Comparison of ENCODE assay signal across 19 cellular contexts in the genomic region with DNA sequence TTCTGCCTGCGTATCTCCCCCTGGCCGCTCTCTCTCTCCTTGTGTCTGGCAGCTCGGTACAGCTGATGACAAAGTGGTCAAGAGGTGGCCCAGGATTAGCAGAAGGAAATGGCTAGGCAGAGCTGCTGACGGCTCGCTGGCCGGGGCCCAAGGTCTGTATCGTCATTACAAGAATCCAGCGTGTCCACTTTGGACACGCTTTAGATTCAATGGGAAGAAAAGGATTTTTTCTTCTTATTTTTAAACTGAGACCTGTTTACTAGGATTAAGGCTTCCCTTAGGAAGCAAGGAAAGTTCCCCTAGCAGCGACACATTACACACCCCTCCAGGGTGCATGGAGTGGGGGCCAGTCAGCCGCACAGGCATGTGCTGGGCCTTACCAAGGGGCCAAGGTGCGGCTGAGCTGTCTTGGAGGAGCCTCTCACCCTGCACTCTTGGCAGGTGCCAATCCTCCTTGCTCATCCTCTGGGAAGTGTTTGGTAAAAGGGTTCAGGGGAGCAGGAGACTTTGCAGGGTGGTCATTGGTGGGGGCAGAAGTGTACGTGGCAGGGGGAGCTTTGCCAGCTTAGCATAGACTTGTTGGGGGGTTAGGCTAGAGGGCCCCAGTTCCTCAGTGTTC.
DNase-seq lines count a peak whose midpoint lies in the region; ATAC-seq and TF ChIP-seq lines count a peak whose summit lies in the region.
"Had no signal": no experiment of that assay in that cellular context is flagged by ENCODE, and none has a peak within 500 bp of the region (broad histone marks: within the 10 kb centered on the region; RNA-seq: fewer than 3 reads in every experiment).

No MANE protein-coding gene starts in this region.

- H4K91ac ChIP-seq in neuronal stem cell (ENCODE audit: low read depth, low read length, poor library complexity) = no peak overlapping the region

- no peak overlapping the region for H3K9ac ChIP-seq in neuronal stem cell (ENCODE audit: low read depth, low read length, poor library complexity)

- no peak overlapping the region for H3K18ac ChIP-seq in neuronal stem cell (ENCODE audit: low read length)

- TF ChIP-seq CTCF in uterus (IDR thresholded peaks at IDR 0.05) = no peak

- peaks cover 3% of the 10 kb centered on the region for H3K79me1 ChIP-seq in neuronal stem cell (ENCODE audit: low read depth, low read length)

- H3K9me3 Mint-ChIP-seq in activated naive CD4-positive, alpha-beta T cell treated with anti-CD3 and anti-CD28 coated beads, Interleukin-2, amount 10 ng/mL, durations not matched to agents 7 days and 5 days = no peaks in the 10 kb centered on the region
- no peaks in the 10 kb centered on the region for H3K9me3 Mint-ChIP-seq in activated naive CD4-positive, alpha-beta T cell treated with anti-CD3 and anti-CD28 coated beads for 36 hours
- H3K9me3 Mint-ChIP-seq: activated CD4-positive, alpha-beta T cell treated with anti-CD3 and anti-CD28 coated beads, Interleukin-2, amount 10 ng/mL, durations not matched to agents 24 days and 14 days; CD8-positive, alpha-beta memory T cell; natural killer cell; type B pancreatic cell had no signal

- peaks cover 30% of the 10 kb centered on the region for H3K4me1 Mint-ChIP-seq in activated naive CD4-positive, alpha-beta T cell treated with anti-CD3 and anti-CD28 coated beads, Interleukin-2, amount 10 ng/mL, durations not matched to agents 7 days and 5 days
- H3K4me1 Mint-ChIP-seq in activated naive CD4-positive, alpha-beta T cell treated with anti-CD3 and anti-CD28 coated beads for 36 hours (ENCODE audit: low read depth) = peaks cover 11% of the 10 kb centered on the region
- H3K4me1 Mint-ChIP-seq: activated CD4-positive, alpha-beta T cell treated with anti-CD3 and anti-CD28 coated beads, Interleukin-2, amount 10 ng/mL, durations not matched to agents 24 days and 14 days; natural killer cell had no signal

- H3K27ac ChIP-seq in neuronal stem cell (replicated peaks; ENCODE audit: low read length) = no peak overlapping the region
- H3K27ac ChIP-seq in uterus = no peak overlapping the region
- H3K27ac ChIP-seq: lower lobe of right lung had no signal

- WGBS in neuronal stem cell (ENCODE audit: extremely low coverage in 2 of 2, insufficient read length in 2 of 2, insufficient replicate concordance in 1 of 2), 2 donors = no CpG with 5 or more reads among the region's 13 CpGs

- no peak overlapping the region for H3K4ac ChIP-seq in neuronal stem cell (ENCODE audit: low read length)

- no peaks in the 10 kb centered on the region for H3K9me3 ChIP-seq in neuronal stem cell (replicated peaks in 1 of 2; ENCODE audit: control insufficient read depth in 2 of 2, insufficient read depth in 1 of 2, low read depth in 1 of 2, low read length in 2 of 2)
- H3K9me3 ChIP-seq in uterus = no peaks in the 10 kb centered on the region
- H3K9me3 ChIP-seq: lower lobe of right lung had no signal

- H4K8ac ChIP-seq in neuronal stem cell (ENCODE audit: low read depth, low read length) = peak overlapping the region; percentile 24

- intact Hi-C loops in activated naive CD4-positive, alpha-beta T cell treated with anti-CD3 and anti-CD28 coated beads for 36 hours (cut with micrococcal nuclease) = no loop called here
- intact Hi-C loops in cardiac septum (cut with DNase I) (loop anchor here (2.0 to 10.0 kb wide), 2 partner anchors 46 to 142 kb away; no protein-coding TSS in a partner anchor), uterus (cut with DNase I; ENCODE audit: low total_unique reads) (no loop called here)

- DNase-seq in activated naive CD4-positive, alpha-beta T cell treated with anti-CD3 and anti-CD28 coated beads, Interleukin-2, amount 10 ng/mL, durations not matched to agents 7 days and 5 days = no peak
- no peak for DNase-seq in activated naive CD4-positive, alpha-beta T cell treated with anti-CD3 and anti-CD28 coated beads for 36 hours
- DNase-seq in cardiac septum (ENCODE audit: low spot score) (peak; percentile 90), neuronal stem cell (ENCODE audit: low spot score) (no peak), uterus (peak; percentile 9 to 45), middle frontal gyrus (ENCODE audit: extremely low spot score, low spot score) (no peak)
- DNase-seq: activated CD4-positive, alpha-beta T cell treated with anti-CD3 and anti-CD28 coated beads, Interleukin-2, amount 10 ng/mL, durations not matched to agents 24 days and 14 days; CD8-positive, alpha-beta memory T cell; cortex of kidney; Karpas-422; lower lobe of right lung; natural killer cell; NCI-H1417; NK-92 treated with Interleukin-12 subunit alpha and Interleukin-12 subunit beta, amount 100 ng/mL, for 24 hours; SHP77 treated with DMSO at 0.1 percent for 48 hours; T1000 had no signal

- TF ChIP-seq POLR2A in uterus (IDR thresholded peaks at IDR 0.05) = no peak

- CTCF ChIA-PET in activated naive CD4-positive, alpha-beta T cell treated with anti-CD3 and anti-CD28 coated beads, Interleukin-2, amount 10 ng/mL, durations not matched to agents 7 days and 5 days (lab: Charles Lee) = no interaction called here
- CTCF ChIA-PET in activated naive CD4-positive, alpha-beta T cell treated with anti-CD3 and anti-CD28 coated beads for 36 hours (lab: Charles Lee) = interaction anchor here (0.5 kb wide), 1 partner anchor 167 kb away, joined by 3 read pairs; no protein-coding TSS in a partner anchor

- no peak overlapping the region for H2AK5ac ChIP-seq in neuronal stem cell (ENCODE audit: low read depth, low read length)

- H3K27ac Mint-ChIP-seq in activated naive CD4-positive, alpha-beta T cell treated with anti-CD3 and anti-CD28 coated beads, Interleukin-2, amount 10 ng/mL, durations not matched to agents 7 days and 5 days = peak overlapping the region; percentile 69
- H3K27ac Mint-ChIP-seq in activated naive CD4-positive, alpha-beta T cell treated with anti-CD3 and anti-CD28 coated beads for 36 hours = no peak overlapping the region
- H3K27ac Mint-ChIP-seq: activated CD4-positive, alpha-beta T cell treated with anti-CD3 and anti-CD28 coated beads, Interleukin-2, amount 10 ng/mL, durations not matched to agents 24 days and 14 days; natural killer cell; type B pancreatic cell had no signal

- no peak overlapping the region for H3K14ac ChIP-seq in neuronal stem cell (ENCODE audit: low read length)

- H3K4me2 ChIP-seq in neuronal stem cell (ENCODE audit: insufficient read depth, low read length, poor library complexity, severe bottlenecking) = no peak overlapping the region

- H3K4me3 Mint-ChIP-seq in activated naive CD4-positive, alpha-beta T cell treated with anti-CD3 and anti-CD28 coated beads, Interleukin-2, amount 10 ng/mL, durations not matched to agents 7 days and 5 days = no peak overlapping the region
- H3K4me3 Mint-ChIP-seq in activated naive CD4-positive, alpha-beta T cell treated with anti-CD3 and anti-CD28 coated beads for 36 hours = no peak overlapping the region
- H3K4me3 Mint-ChIP-seq: activated CD4-positive, alpha-beta T cell treated with anti-CD3 and anti-CD28 coated beads, Interleukin-2, amount 10 ng/mL, durations not matched to agents 24 days and 14 days; CD8-positive, alpha-beta memory T cell; natural killer cell; type B pancreatic cell had no signal

- H2BK12ac ChIP-seq in neuronal stem cell (ENCODE audit: low read length) = no peak overlapping the region

- H2BK15ac ChIP-seq in neuronal stem cell (ENCODE audit: low read length) = no peak overlapping the region

- H2BK5ac ChIP-seq in neuronal stem cell (ENCODE audit: low read length) = no peak overlapping the region

- no peak for ATAC-seq in activated CD4-positive, CD25-positive, alpha-beta regulatory T cell treated with anti-CD3 and anti-CD28 coated beads, Interleukin-2, amount 50 U/mL, for 24 hours
- no peak for ATAC-seq in HG03354 (IDR thresholded peaks at IDR 0.05; ENCODE audit: poor library complexity, severe bottlenecking, unreplicated experiment)
- ATAC-seq: natural killer cell had no signal

- H3K4me1 ChIP-seq in neuronal stem cell (ENCODE audit: control insufficient read depth in 2 of 2, insufficient read depth in 1 of 2, low read depth in 1 of 2, low read length in 2 of 2) (no peaks in the 10 kb centered on the region), uterus (no peaks in the 10 kb centered on the region)
- H3K4me1 ChIP-seq: lower lobe of right lung had no signal

- peaks cover 78% of the 10 kb centered on the region for H3K36me3 Mint-ChIP-seq in activated naive CD4-positive, alpha-beta T cell treated with anti-CD3 and anti-CD28 coated beads, Interleukin-2, amount 10 ng/mL, durations not matched to agents 7 days and 5 days
- H3K36me3 Mint-ChIP-seq in activated naive CD4-positive, alpha-beta T cell treated with anti-CD3 and anti-CD28 coated beads for 36 hours (ENCODE audit: low read depth) = peaks cover 48% of the 10 kb centered on the region

- H3K23ac ChIP-seq in neuronal stem cell (ENCODE audit: low read depth, low read length, poor library complexity) = no peak overlapping the region

- peaks cover 77 to 99% of the 10 kb centered on the region in 2 donors for H3K36me3 ChIP-seq in neuronal stem cell (replicated peaks in 1 of 2; ENCODE audit: control insufficient read depth in 2 of 2, insufficient read depth in 2 of 2, low read length in 2 of 2)
- no peaks in the 10 kb centered on the region for H3K36me3 ChIP-seq in uterus

- H3K27me3 Mint-ChIP-seq in activated naive CD4-positive, alpha-beta T cell treated with anti-CD3 and anti-CD28 coated beads, Interleukin-2, amount 10 ng/mL, durations not matched to agents 7 days and 5 days = no peaks in the 10 kb centered on the region
- no peaks in the 10 kb centered on the region for H3K27me3 Mint-ChIP-seq in activated naive CD4-positive, alpha-beta T cell treated with anti-CD3 and anti-CD28 coated beads for 36 hours (ENCODE audit: low read depth)
- H3K27me3 Mint-ChIP-seq: activated CD4-positive, alpha-beta T cell treated with anti-CD3 and anti-CD28 coated beads, Interleukin-2, amount 10 ng/mL, durations not matched to agents 24 days and 14 days; CD8-positive, alpha-beta memory T cell; type B pancreatic cell had no signal

- no peak overlapping the region for H2BK120ac ChIP-seq in neuronal stem cell (ENCODE audit: low read depth, low read length)

- no peak overlapping the region for H3K4me3 ChIP-seq in neuronal stem cell (ENCODE audit: low read length in 2 of 2)
- H3K4me3 ChIP-seq in uterus = no peak overlapping the region
- H3K4me3 ChIP-seq: lower lobe of right lung had no signal

- no peak overlapping the region for H2AFZ ChIP-seq in neuronal stem cell (ENCODE audit: low read length)

- H3K27me3 ChIP-seq in neuronal stem cell (ENCODE audit: control insufficient read depth in 3 of 3, insufficient read depth in 3 of 3, low read depth in 1 of 3, low read length in 3 of 3) (no peaks in the 10 kb centered on the region), uterus (no peaks in the 10 kb centered on the region)

Comparison
In these comparisons a context has a peak if more than half of its experiments do, and no peak if none do; other contexts are left out.
1. DNase-seq: peak in cardiac septum (single experiment) and uterus (2 of 2); none in activated naive CD4-positive, alpha-beta T cell treated with anti-CD3 and anti-CD28 coated beads, Interleukin-2, amount 10 ng/mL, durations not matched to agents 7 days and 5 days (single experiment), activated naive CD4-positive, alpha-beta T cell treated with anti-CD3 and anti-CD28 coated beads for 36 hours (single experiment), neuronal stem cell (single experiment) and middle frontal gyrus (single experiment).